Comparison of ENCODE assay signal across 8 cellular contexts in genomic region chr16:81181013-81181720, GRCh38. TPM values are rescaled to one million over a fixed set of nuclear protein-coding genes. Genes with fewer than 3 reads are reported as not detected.
DNase-seq lines count a peak whose midpoint lies in the region; ATAC-seq and TF ChIP-seq lines count a peak whose summit lies in the region.

No MANE protein-coding gene starts in this region.

- peak overlapping the region; percentile 67 for H3K4me3 Mint-ChIP-seq in Calu3 (ENCODE audit: low read depth, unreplicated experiment)

- H3K27ac ChIP-seq in left lung (peak overlapping the region; percentile 37 to 53), uterus (peak overlapping the region; percentile 80 to 91), spleen (peak overlapping the region in 1 of 8 donors; percentile 16)

- 40 to 54% (median 43%) methylated on average over 13 of the region's 13 CpGs for WGBS in spleen, 5 donors

- no peak for TF ChIP-seq CTCF in Calu3 (IDR thresholded peaks at IDR 0.05; ENCODE audit: unreplicated experiment)
- TF ChIP-seq CTCF in left lung (IDR thresholded peaks at IDR 0.05), result no peak
- TF ChIP-seq CTCF in uterus (IDR thresholded peaks at IDR 0.05), result no peak
- TF ChIP-seq CTCF in spleen (IDR thresholded peaks at IDR 0.05 in 8 of 11, conservative IDR thresholded peaks at IDR 0.05 in 3 of 11), result no peak

- no peaks in the 10 kb centered on the region for H3K27me3 Mint-ChIP-seq in Calu3 (ENCODE audit: unreplicated experiment)

- no peaks in the 10 kb centered on the region for H3K27me3 ChIP-seq in left lung
- H3K27me3 ChIP-seq in uterus, result no peaks in the 10 kb centered on the region
- H3K27me3 ChIP-seq in spleen (replicated peaks in 1 of 7), result peaks cover 0 to 12% (median 0%) of the 10 kb centered on the region in 7 donors

- H3K36me3 Mint-ChIP-seq in Calu3 (ENCODE audit: insufficient read depth, unreplicated experiment), result peaks cover 15% of the 10 kb centered on the region

- H3K9me3 ChIP-seq in left lung (no peaks in the 10 kb centered on the region), uterus (no peaks in the 10 kb centered on the region), spleen (no peaks in the 10 kb centered on the region)

- TF ChIP-seq POLR2A in uterus (IDR thresholded peaks at IDR 0.05), result peak; percentile 24 to 31
- no peak for TF ChIP-seq POLR2A in spleen (IDR thresholded peaks at IDR 0.05)

- no peaks in the 10 kb centered on the region for H3K9me3 Mint-ChIP-seq in Calu3 (ENCODE audit: low read depth, unreplicated experiment)

- TSS peak; percentile 96 for BruUV-seq in Calu3 (replicated peaks; lab: Mats Ljungman, UMichigan)

- peak overlapping the region; percentile 90 for H3K27ac Mint-ChIP-seq in Calu3 (ENCODE audit: unreplicated experiment)

- peaks cover 26% of the 10 kb centered on the region for H3K4me1 Mint-ChIP-seq in Calu3 (ENCODE audit: low read depth, unreplicated experiment)

- CTCF ChIA-PET in Calu3 (lab: Charles Lee), result interaction anchor here (0.6 to 1.5 kb wide), 9 partner anchors 9 to 651 kb away, joined by 3 to 6 read pairs (median 4); partner anchors contain the start of gene BCO1

- ATAC-seq in left lung, result peak; percentile 94
- no peak for ATAC-seq in GM19351 (IDR thresholded peaks at IDR 0.05; ENCODE audit: unreplicated experiment)

- intact Hi-C loops in Calu3 (cut with micrococcal nuclease; ENCODE audit: unreplicated experiment) (loop anchor here (1.0 kb wide), 1 partner anchor 37 kb away; no protein-coding TSS in a partner anchor), left lung (cut with DNase I) (no loop called here), uterus (cut with DNase I; ENCODE audit: low total_unique reads) (no loop called here), spleen (cut with DNase I; ENCODE audit: low total_unique reads) (no loop called here)

- no peaks in the 10 kb centered on the region for H3K36me3 ChIP-seq in left lung
- H3K36me3 ChIP-seq in uterus, result no peaks in the 10 kb centered on the region
- no peaks in the 10 kb centered on the region for H3K36me3 ChIP-seq in spleen

- H3K4me3 ChIP-seq in left lung (no peak overlapping the region), uterus (peak overlapping the region in 1 of 2 donors; percentile 8), spleen (no peak overlapping the region)

- H3K4me1 ChIP-seq in left lung (peaks cover 0 to 3% of the 10 kb centered on the region in 2 donors), uterus (no peaks in the 10 kb centered on the region), spleen (no peaks in the 10 kb centered on the region)

- DNase-seq in Calu3 (peak; percentile 92), NCI-H187 (lab: John Stamatoyannopoulos, UW) (peak; percentile 20 to 66), dedifferentiated amniotic fluid mesenchymal stem cell (ENCODE audit: extremely low spot score) (peak; percentile 94), left lung (peak in 1 of 2 donors; percentile 76), uterus (peak; percentile 89 to 93), spleen (no peak), T-helper 2 cell (no peak)

RNA-seq across cellular contexts. Expression of gene BCO1, which starts 57.3 kb away (rescaled TPM):
- total RNA-seq in Calu3 (2022) (6.6 and 9.1 TPM in 2 replicates), left lung (under 1 TPM in 1 of 2 donors, not detected in 1; 0.50 TPM), uterus (1 to 10 TPM in 1 of 4 donors, under 1 TPM in 2, not detected in 1; 0.27 to 2.6 (median 0.97) TPM), spleen (not detected)
- not detected for polyA plus RNA-seq in spleen

Comparison
In these comparisons a context has a peak if more than half of its experiments do, and no peak if none do; other contexts are left out.
1. DNase-seq: peak in Calu3 (single experiment), NCI-H187 (2 of 2), dedifferentiated amniotic fluid mesenchymal stem cell (single experiment) and uterus (2 of 2); none in spleen (single experiment) and T-helper 2 cell (0 of 5).
2. POLR2A ChIP-seq: peak in uterus (2 of 2); none in spleen (0 of 3).